8 cellular contexts compared by ENCODE assay signal in the genomic region with DNA sequence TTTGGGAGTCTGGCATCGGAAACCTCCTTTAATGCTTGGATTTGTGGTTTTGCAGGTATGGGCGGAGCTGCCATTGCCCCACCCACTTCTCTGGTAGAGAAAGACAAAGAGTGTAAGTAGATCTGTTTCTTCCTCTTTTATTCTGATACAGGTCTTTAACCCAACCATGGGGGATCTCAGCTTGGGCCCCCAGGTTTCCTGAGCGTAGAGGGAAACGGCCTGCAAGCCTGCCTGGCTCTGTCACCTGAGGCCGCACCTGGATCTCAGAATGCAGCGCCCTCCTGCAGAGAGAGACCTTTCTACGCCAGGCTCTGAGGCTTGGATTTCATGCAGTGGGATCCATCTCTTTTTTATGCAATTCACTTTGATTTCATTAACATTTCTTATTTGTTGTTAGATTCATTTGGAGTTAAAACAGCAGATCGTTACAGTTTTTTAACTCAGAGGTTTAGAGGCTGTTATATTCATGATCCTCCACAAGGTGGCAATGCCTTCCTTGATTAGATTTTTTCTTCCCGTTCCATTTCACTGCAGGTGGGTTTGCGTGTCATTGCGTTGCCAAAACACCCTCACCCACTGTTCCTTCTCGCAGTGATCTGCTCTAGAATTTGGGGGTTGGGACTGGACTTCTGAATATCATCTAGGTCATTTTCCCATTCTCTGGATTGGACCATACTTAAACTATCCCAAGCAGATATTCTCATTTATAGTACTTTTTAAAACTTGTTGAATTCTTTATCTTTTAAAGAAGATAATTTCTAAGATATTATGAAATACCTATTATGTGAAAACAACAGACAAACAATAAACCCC. TPM values are rescaled to one million over a fixed set of nuclear protein-coding genes. Genes with fewer than 3 reads are reported as not detected.
DNase-seq lines count a peak whose midpoint lies in the region; ATAC-seq and TF ChIP-seq lines count a peak whose summit lies in the region.

No MANE protein-coding gene starts in this region.

- peak; percentile 61 for DNase-seq in Ammon's horn (ENCODE audit: low spot score)
- DNase-seq in OCI-M1 (lab: John Stamatoyannopoulos, UW) = peak; percentile 67
- peak; percentile 54 to 74 for DNase-seq in T47D (ENCODE audit: low read depth in 1 of 2, low spot score in 1 of 2)
- DNase-seq in kidney epithelial cell (ENCODE audit: low read depth) = no peak
- DNase-seq in upper lobe of right lung = no peak
- no peak for DNase-seq in activated CD4-positive, CD25-positive, alpha-beta regulatory T cell treated with anti-CD3 and anti-CD28 coated beads, Interleukin-2, amount 50 U/mL, for 72 hours

- no peaks in the 10 kb centered on the region for H3K4me1 ChIP-seq in upper lobe of right lung

- H3K36me3 ChIP-seq in kidney epithelial cell (ENCODE audit: control insufficient read depth, insufficient read depth, low read length) (peaks cover 1% of the 10 kb centered on the region), upper lobe of right lung (peaks cover 91% of the 10 kb centered on the region)

- H3K4me3 ChIP-seq in kidney epithelial cell (ENCODE audit: low read depth, low read length) (no peak overlapping the region), upper lobe of right lung (no peak overlapping the region)

- H3K9me3 ChIP-seq in upper lobe of right lung = no peaks in the 10 kb centered on the region

- in situ Hi-C loops in T47D (cut with HindIII; ENCODE audit: low pct_unique_long_range_greater_than_20kb, low sequenced_read_pairs) = no loop called here

- no peaks in the 10 kb centered on the region for H3K27me3 ChIP-seq in kidney epithelial cell (ENCODE audit: control insufficient read depth, insufficient read depth, low read length)
- H3K27me3 ChIP-seq in upper lobe of right lung = no peaks in the 10 kb centered on the region

- no peak overlapping the region for H3K27ac ChIP-seq in upper lobe of right lung

- TF ChIP-seq CTCF in GM12873 (IDR thresholded peaks at IDR 0.05; ENCODE audit: insufficient read depth, low read depth, low read length, missing control alignments) (peak; percentile 56), kidney epithelial cell (IDR thresholded peaks at IDR 0.05; ENCODE audit: insufficient read depth, low read length, poor library complexity, severe bottlenecking) (peak; percentile 50), upper lobe of right lung (IDR thresholded peaks at IDR 0.05) (peak; percentile 75)

- ATAC-seq in upper lobe of right lung (peak; percentile 78), HG02610 (IDR thresholded peaks at IDR 0.05; ENCODE audit: unreplicated experiment) (no peak)

- intact Hi-C loops in upper lobe of right lung (cut with DNase I) = no loop called here

RNA-seq across cellular contexts. Expression of gene RBM17, which starts 20.0 kb away (rescaled TPM):
- 37.8 and 48.7 TPM in 2 replicates for total RNA-seq in kidney epithelial cell
- 92.5 TPM for total RNA-seq in upper lobe of right lung

RNA-seq across cellular contexts. Expression of gene IL2RA, which starts 46.7 kb away (rescaled TPM):
- 0.34 TPM in 1 of 2 replicates, not detected in the other for total RNA-seq in kidney epithelial cell
- total RNA-seq in upper lobe of right lung = 4.3 TPM

Comparison
In these comparisons a context has a peak if more than half of its experiments do, and no peak if none do; other contexts are left out.
1. DNase-seq: peak in Ammon's horn (single experiment), OCI-M1 (single experiment) and T47D (2 of 2); none in kidney epithelial cell (single experiment), upper lobe of right lung (single experiment) and activated CD4-positive, CD25-positive, alpha-beta regulatory T cell treated with anti-CD3 and anti-CD28 coated beads, Interleukin-2, amount 50 U/mL, for 72 hours (single experiment).
2. Peak in every context shown above with its lines, with median percentiles within 50 percentile points of each other: CTCF ChIP-seq.